In the genomic region with DNA sequence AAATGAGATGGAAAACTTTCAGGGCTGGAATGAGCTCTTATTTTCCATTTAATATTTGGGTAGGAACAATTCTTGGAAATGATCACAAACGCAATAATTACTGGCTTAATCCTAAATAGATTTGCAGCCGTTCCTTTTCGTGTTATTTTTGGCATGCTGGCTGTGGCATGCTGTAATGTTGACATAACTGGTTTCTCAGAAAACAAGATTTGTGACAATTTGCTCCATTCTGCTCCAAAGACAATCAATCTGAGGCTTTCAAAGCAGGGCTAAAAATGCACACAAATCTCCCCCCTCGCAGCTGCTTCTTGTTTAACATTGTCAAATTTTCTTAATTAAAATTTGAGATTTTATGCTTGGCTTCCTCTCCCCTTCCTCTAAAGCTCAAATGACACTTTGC, we compare ENCODE assay signal across 13 cellular contexts.
DNase-seq lines count a peak whose midpoint lies in the region; ATAC-seq, FAIRE-seq and TF ChIP-seq lines count a peak whose summit lies in the region.
"Had no signal": no experiment of that assay in that cellular context is flagged by ENCODE, and none has a peak within 500 bp of the region (broad histone marks: within the 10 kb centered on the region; RNA-seq: fewer than 3 reads in every experiment).

No MANE protein-coding gene starts in this region.

- H3K4me1 ChIP-seq in Karpas-422 (ENCODE audit: low read length): peaks cover 49% of the 10 kb centered on the region
- peaks cover 12% of the 10 kb centered on the region for H3K4me1 ChIP-seq in astrocyte (ENCODE audit: insufficient read depth, low read length)
- peaks cover 51% of the 10 kb centered on the region for H3K4me1 ChIP-seq in skeletal muscle satellite cell (ENCODE audit: control insufficient read depth, insufficient read depth, low read length)
- no peaks in the 10 kb centered on the region for H3K4me1 ChIP-seq in neuronal stem cell (ENCODE audit: control insufficient read depth in 2 of 2, insufficient read depth in 1 of 2, low read depth in 1 of 2, low read length in 2 of 2)

- peak overlapping the region; percentile 91 for H3K27ac ChIP-seq in Karpas-422 (ENCODE audit: low read length)
- no peak overlapping the region for H3K27ac ChIP-seq in astrocyte (ENCODE audit: low read depth, low read length)
- H3K27ac ChIP-seq in neuronal stem cell (replicated peaks; ENCODE audit: low read length): no peak overlapping the region

- H3K36me3 ChIP-seq in Karpas-422 (ENCODE audit: insufficient read depth, low read length) (no peaks in the 10 kb centered on the region), astrocyte (ENCODE audit: insufficient read depth, low read length) (no peaks in the 10 kb centered on the region), skeletal muscle satellite cell (ENCODE audit: insufficient read depth, low read length) (no peaks in the 10 kb centered on the region), H7 (replicated peaks; ENCODE audit: control insufficient read depth, insufficient read depth, low read length) (no peaks in the 10 kb centered on the region), neuronal stem cell (replicated peaks in 1 of 2; ENCODE audit: control insufficient read depth in 2 of 2, insufficient read depth in 2 of 2, low read length in 2 of 2) (no peaks in the 10 kb centered on the region)

- H3K9me3 ChIP-seq in Karpas-422 (ENCODE audit: low read length) (no peaks in the 10 kb centered on the region), astrocyte (ENCODE audit: insufficient read depth, low read depth, low read length) (no peaks in the 10 kb centered on the region), skeletal muscle satellite cell (replicated peaks; ENCODE audit: low read length) (no peaks in the 10 kb centered on the region), neuronal stem cell (replicated peaks in 1 of 2; ENCODE audit: control insufficient read depth in 2 of 2, insufficient read depth in 1 of 2, low read depth in 1 of 2, low read length in 2 of 2) (no peaks in the 10 kb centered on the region)

- no peak overlapping the region for H3K14ac ChIP-seq in neuronal stem cell (ENCODE audit: low read length)

- no CpG with 5 or more reads among the region's 4 CpGs for WGBS in neuronal stem cell (ENCODE audit: extremely low coverage in 2 of 2, insufficient read length in 2 of 2, insufficient replicate concordance in 1 of 2), 2 donors

- H3K4me3 Mint-ChIP-seq in astrocyte (ENCODE audit: unreplicated experiment) (no peak overlapping the region), progenitor cell of endocrine pancreas (ENCODE audit: low read depth) (no peak overlapping the region)
- H3K4me3 Mint-ChIP-seq: activated T-cell treated with anti-CD3 and anti-CD28 coated beads, Interleukin-2, amount 50 U/mL, for 4 hours; central memory CD8-positive, alpha-beta T cell had no signal

- TF ChIP-seq CTCF in astrocyte (IDR thresholded peaks at IDR 0.05; ENCODE audit: insufficient read depth, low read depth, low read length) (no peak), progenitor cell of endocrine pancreas (IDR thresholded peaks at IDR 0.05; ENCODE audit: unreplicated experiment) (no peak)

- no peak overlapping the region for H2BK5ac ChIP-seq in neuronal stem cell (ENCODE audit: low read length)

- H2AFZ ChIP-seq in Karpas-422 (ENCODE audit: low read length): 0 out of 2 replicates have a peak overlapping the region, but pooled peaks have one; percentile 4
- no peak overlapping the region for H2AFZ ChIP-seq in astrocyte (ENCODE audit: low read depth, low read length)
- H2AFZ ChIP-seq in neuronal stem cell (ENCODE audit: low read length): no peak overlapping the region

- H3K9me3 Mint-ChIP-seq in astrocyte (ENCODE audit: unreplicated experiment) (peaks cover 2% of the 10 kb centered on the region), progenitor cell of endocrine pancreas (ENCODE audit: low read depth) (peaks cover 2% of the 10 kb centered on the region)
- H3K9me3 Mint-ChIP-seq: activated T-cell treated with anti-CD3 and anti-CD28 coated beads, Interleukin-2, amount 50 U/mL, for 4 hours; central memory CD8-positive, alpha-beta T cell had no signal

- H3K27me3 Mint-ChIP-seq in astrocyte (ENCODE audit: low read depth, unreplicated experiment) (peaks cover 2% of the 10 kb centered on the region), progenitor cell of endocrine pancreas (no peaks in the 10 kb centered on the region)

- H3K4me3 ChIP-seq in Karpas-422 (ENCODE audit: low read length): peak overlapping the region; percentile 57
- no peak overlapping the region for H3K4me3 ChIP-seq in astrocyte (ENCODE audit: insufficient read depth, low read depth, low read length)
- H3K4me3 ChIP-seq in skeletal muscle satellite cell (ENCODE audit: low read length): no peak overlapping the region
- no peak overlapping the region for H3K4me3 ChIP-seq in H7 (ENCODE audit: insufficient read depth, low read depth, low read length)
- H3K4me3 ChIP-seq in neuronal stem cell (ENCODE audit: low read length in 2 of 2): no peak overlapping the region

- H3K36me3 Mint-ChIP-seq in astrocyte (ENCODE audit: low read depth, unreplicated experiment) (no peaks in the 10 kb centered on the region), progenitor cell of endocrine pancreas (ENCODE audit: insufficient read depth) (no peaks in the 10 kb centered on the region)

- intact Hi-C loops in left ventricle myocardium superior (cut with micrococcal nuclease): no loop called here

- no peaks in the 10 kb centered on the region for H3K79me2 ChIP-seq in Karpas-422 (ENCODE audit: low read length)
- no peaks in the 10 kb centered on the region for H3K79me2 ChIP-seq in astrocyte (ENCODE audit: insufficient read depth, low read length)

- no peak for FAIRE-seq in astrocyte (lab: Jason Lieb, UNC)

- no peak overlapping the region for H2BK15ac ChIP-seq in neuronal stem cell (ENCODE audit: low read length)

- H4K91ac ChIP-seq in neuronal stem cell (ENCODE audit: low read depth, low read length, poor library complexity): no peak overlapping the region

- H3K9ac ChIP-seq in Karpas-422 (ENCODE audit: low read length) (peak overlapping the region; percentile 39), astrocyte (ENCODE audit: low read length) (no peak overlapping the region), skeletal muscle satellite cell (ENCODE audit: low read depth, low read length) (peak overlapping the region; percentile 33), neuronal stem cell (ENCODE audit: low read depth, low read length, poor library complexity) (no peak overlapping the region)

- H3K4me1 Mint-ChIP-seq in astrocyte (ENCODE audit: low read depth, unreplicated experiment) (peaks cover 2% of the 10 kb centered on the region), progenitor cell of endocrine pancreas (ENCODE audit: low read depth) (peaks cover 17% of the 10 kb centered on the region)
- H3K4me1 Mint-ChIP-seq: central memory CD8-positive, alpha-beta T cell had no signal

- no peak overlapping the region for H4K8ac ChIP-seq in neuronal stem cell (ENCODE audit: low read depth, low read length)

- no peaks in the 10 kb centered on the region for H3K9me2 ChIP-seq in Karpas-422 (replicated peaks; ENCODE audit: insufficient read depth, low read length)

- ATAC-seq in left ventricle myocardium superior: peak; percentile 86
- ATAC-seq: activated T-cell treated with anti-CD3 and anti-CD28 coated beads, Interleukin-2, amount 50 U/mL, for 4 hours; stimulated activated naive CD8-positive, alpha-beta T cell treated with anti-CD3 and anti-CD28 coated beads, Interleukin-15, Interleukin-2, amounts not matched to agents 100 U/mL and 50 U/mL, for 24 hours had no signal

- DNase-seq in Karpas-422 (peak; percentile 84), astrocyte (ENCODE audit: low read depth) (peak; percentile 58), left ventricle myocardium superior (no peak), SKM-1 (lab: John Stamatoyannopoulos, UW; ENCODE audit: unreplicated experiment) (no peak), progenitor cell of endocrine pancreas (ENCODE audit: low spot score, unreplicated experiment) (no peak), H7 (no peak), neuronal stem cell (ENCODE audit: low spot score) (no peak)
- DNase-seq: activated T-cell treated with anti-CD3 and anti-CD28 coated beads, Interleukin-2, amount 50 U/mL, for 4 hours; COR-L47; stimulated activated CD4-positive, alpha-beta T cell treated with anti-CD3 and anti-CD28 coated beads, Interleukin-1b, Interleukin-23, amount 100 ng/mL, for 48 hours; stimulated activated naive CD8-positive, alpha-beta T cell treated with anti-CD3 and anti-CD28 coated beads, Interleukin-15, Interleukin-2, amounts not matched to agents 100 U/mL and 50 U/mL, for 24 hours had no signal

- no peak overlapping the region for H2AK5ac ChIP-seq in neuronal stem cell (ENCODE audit: low read depth, low read length)

- no peak overlapping the region for H3K27ac Mint-ChIP-seq in astrocyte (ENCODE audit: unreplicated experiment)
- no peak overlapping the region for H3K27ac Mint-ChIP-seq in progenitor cell of endocrine pancreas

- no peaks in the 10 kb centered on the region for H3K79me1 ChIP-seq in neuronal stem cell (ENCODE audit: low read depth, low read length)

- no peak overlapping the region for H2BK120ac ChIP-seq in neuronal stem cell (ENCODE audit: low read depth, low read length)

- no peaks in the 10 kb centered on the region for H3K27me3 ChIP-seq in Karpas-422 (ENCODE audit: low read length)
- no peaks in the 10 kb centered on the region for H3K27me3 ChIP-seq in astrocyte (ENCODE audit: insufficient read depth, low read length)
- H3K27me3 ChIP-seq in skeletal muscle satellite cell (ENCODE audit: control insufficient read depth, insufficient read depth, low read length): peaks cover 22% of the 10 kb centered on the region
- H3K27me3 ChIP-seq in H7 (ENCODE audit: control insufficient read depth, insufficient read depth, low read length): no peaks in the 10 kb centered on the region
- H3K27me3 ChIP-seq in neuronal stem cell (ENCODE audit: control insufficient read depth in 3 of 3, insufficient read depth in 3 of 3, low read depth in 1 of 3, low read length in 3 of 3): peaks cover 0 to 4% (median 0%) of the 10 kb centered on the region in 3 experiments

- no peak overlapping the region for H3K4ac ChIP-seq in neuronal stem cell (ENCODE audit: low read length)

- H4K20me1 ChIP-seq in Karpas-422 (ENCODE audit: insufficient read depth, low read depth, low read length): no peaks in the 10 kb centered on the region
- no peaks in the 10 kb centered on the region for H4K20me1 ChIP-seq in astrocyte (ENCODE audit: insufficient read depth, low read length)

- H3K4me2 ChIP-seq in Karpas-422 (ENCODE audit: low read depth, low read length, poor library complexity, severe bottlenecking) (peak overlapping the region; percentile 89), astrocyte (ENCODE audit: low read length) (no peak overlapping the region), skeletal muscle satellite cell (ENCODE audit: low read length) (peak overlapping the region; percentile 16), neuronal stem cell (ENCODE audit: insufficient read depth, low read length, poor library complexity, severe bottlenecking) (no peak overlapping the region)

- H3K23ac ChIP-seq in neuronal stem cell (ENCODE audit: low read depth, low read length, poor library complexity): no peak overlapping the region

- no peak overlapping the region for H2BK12ac ChIP-seq in neuronal stem cell (ENCODE audit: low read length)

- no peak overlapping the region for H3K18ac ChIP-seq in neuronal stem cell (ENCODE audit: low read length)

Comparison
In these comparisons a context has a peak if more than half of its experiments do, and no peak if none do; other contexts are left out.
1. DNase-seq: peak in Karpas-422 (single experiment) and astrocyte (single experiment); none in left ventricle myocardium superior (single experiment), SKM-1 (single experiment), progenitor cell of endocrine pancreas (single experiment), H7 (single experiment) and neuronal stem cell (single experiment).
2. H3K4me2 ChIP-seq: peak in Karpas-422 (single experiment) and skeletal muscle satellite cell (single experiment); none in astrocyte (single experiment) and neuronal stem cell (single experiment).
3. H3K9ac ChIP-seq: peak in Karpas-422 (single experiment) and skeletal muscle satellite cell (single experiment); none in astrocyte (single experiment) and neuronal stem cell (single experiment).